ENCODE assay signal across 9 cellular contexts in genomic region chr11:8671651-8672062, GRCh38. TPM values are rescaled to one million over a fixed set of nuclear protein-coding genes. Genes with fewer than 3 reads are reported as not detected.
A peak's percentile ranks its signal among the peaks of the same experiment; 100 is the strongest.
DNase-seq lines count a peak whose midpoint lies in the region; TF ChIP-seq lines count a peak whose summit lies in the region.
"Had no signal": no experiment of that assay in that cellular context is flagged by ENCODE, and none has a peak within 500 bp of the region (broad histone marks: within the 10 kb centered on the region; RNA-seq: fewer than 3 reads in every experiment).

No MANE protein-coding gene starts in this region.

- no peaks in the 10 kb centered on the region for H3K27me3 Mint-ChIP-seq in nephron progenitor cell (ENCODE audit: low read depth, poor library complexity)
- H3K27me3 Mint-ChIP-seq in CD8-positive, alpha-beta memory T cell: no peaks in the 10 kb centered on the region
- H3K27me3 Mint-ChIP-seq in activated CD4-positive, alpha-beta memory T cell treated with anti-CD3 and anti-CD28 coated beads, Interleukin-2, amount 10 ng/mL, durations not matched to agents 7 days and 5 days: no peaks in the 10 kb centered on the region
- H3K27me3 Mint-ChIP-seq: naive B cell had no signal

- H3K4me1 Mint-ChIP-seq in nephron progenitor cell: peaks cover 29% of the 10 kb centered on the region
- H3K4me1 Mint-ChIP-seq in CD8-positive, alpha-beta memory T cell: no peaks in the 10 kb centered on the region
- H3K4me1 Mint-ChIP-seq in activated CD4-positive, alpha-beta memory T cell treated with anti-CD3 and anti-CD28 coated beads, Interleukin-2, amount 10 ng/mL, durations not matched to agents 7 days and 5 days: peaks cover 13% of the 10 kb centered on the region
- H3K4me1 Mint-ChIP-seq: naive B cell had no signal

- H3K27me3 ChIP-seq in AG04450 (ENCODE audit: control insufficient read depth, insufficient read depth, low read length) (no peaks in the 10 kb centered on the region), ectodermal cell (ENCODE audit: control insufficient read depth, insufficient read depth, low read length, poor library complexity, severe bottlenecking) (no peaks in the 10 kb centered on the region)
- no peaks in the 10 kb centered on the region for H3K27me3 ChIP-seq in CD8-positive, alpha-beta memory T cell (ENCODE audit: insufficient read depth, low read length, poor library complexity, severe bottlenecking)

- H3K27ac ChIP-seq in AG04450 (ENCODE audit: low read depth, low read length) (peak overlapping the region; percentile 87), ectodermal cell (ENCODE audit: insufficient read depth, low read depth, low read length, poor library complexity, severe bottlenecking) (peak overlapping the region; percentile 86)
- H3K27ac ChIP-seq in CD8-positive, alpha-beta memory T cell (ENCODE audit: low read depth, low read length): no peak overlapping the region

- no peaks in the 10 kb centered on the region for H3K36me3 Mint-ChIP-seq in nephron progenitor cell (ENCODE audit: low read depth)
- H3K36me3 Mint-ChIP-seq in CD8-positive, alpha-beta memory T cell: peaks cover 7 to 61% (median 21%) of the 10 kb centered on the region in 3 donors
- peaks cover 34% of the 10 kb centered on the region for H3K36me3 Mint-ChIP-seq in activated CD4-positive, alpha-beta memory T cell treated with anti-CD3 and anti-CD28 coated beads, Interleukin-2, amount 10 ng/mL, durations not matched to agents 7 days and 5 days (ENCODE audit: low read depth)

- H3K4me3 ChIP-seq in AG04450 (ENCODE audit: low read depth, low read length) (peak overlapping the region; percentile 14; the same call in 1 of the 2 replicates), ectodermal cell (ENCODE audit: insufficient read depth, low read depth, low read length) (no peak overlapping the region)
- H3K4me3 ChIP-seq in CD8-positive, alpha-beta memory T cell (ENCODE audit: low read length): no peak overlapping the region

- POLR2A ChIA-PET in AG04450 (lab: Yijun Ruan, JAX): interaction anchor here (0.8 to 1.5 kb wide), 5 partner anchors 11 to 40 kb away, joined by 4 to 15 read pairs (median 5); partner anchors contain the start of genes RPL27A and TRIM66
- POLR2A ChIA-PET in CD8-positive, alpha-beta memory T cell (lab: Charles Lee): no interaction called here
- POLR2A ChIA-PET in activated CD4-positive, alpha-beta memory T cell treated with anti-CD3 and anti-CD28 coated beads, Interleukin-2, amount 10 ng/mL, durations not matched to agents 7 days and 5 days (lab: Charles Lee): interaction anchor here (4.9 kb wide), 1 partner anchor 11 kb away, joined by 55 read pairs; the partner anchor contains the start of genes RPL27A and TRIM66

- peaks cover 12% of the 10 kb centered on the region for H3K4me1 ChIP-seq in ectodermal cell (ENCODE audit: control insufficient read depth, insufficient read depth, low read length)
- no peaks in the 10 kb centered on the region for H3K4me1 ChIP-seq in CD8-positive, alpha-beta memory T cell (ENCODE audit: insufficient read depth, low read length)

- peak overlapping the region; percentile 98 for H3K27ac Mint-ChIP-seq in nephron progenitor cell
- no peak overlapping the region for H3K27ac Mint-ChIP-seq in CD8-positive, alpha-beta memory T cell
- H3K27ac Mint-ChIP-seq in activated CD4-positive, alpha-beta memory T cell treated with anti-CD3 and anti-CD28 coated beads, Interleukin-2, amount 10 ng/mL, durations not matched to agents 7 days and 5 days: no peak overlapping the region

- no peaks in the 10 kb centered on the region for H3K9me3 Mint-ChIP-seq in nephron progenitor cell
- H3K9me3 Mint-ChIP-seq in CD8-positive, alpha-beta memory T cell: no peaks in the 10 kb centered on the region
- H3K9me3 Mint-ChIP-seq in activated CD4-positive, alpha-beta memory T cell treated with anti-CD3 and anti-CD28 coated beads, Interleukin-2, amount 10 ng/mL, durations not matched to agents 7 days and 5 days: no peaks in the 10 kb centered on the region
- H3K9me3 Mint-ChIP-seq: naive B cell had no signal

- CTCF ChIA-PET in AG04450 (lab: Charles Lee): interaction anchor here (0.8 kb wide), 1 partner anchor 125 kb away, joined by 5 read pairs; no protein-coding TSS in a partner anchor
- CTCF ChIA-PET in CD8-positive, alpha-beta memory T cell (lab: Charles Lee): interaction anchor here (1.2 kb wide), 1 partner anchor 11 kb away, joined by 3 read pairs; the partner anchor contains the start of genes RPL27A and TRIM66
- CTCF ChIA-PET in activated CD4-positive, alpha-beta memory T cell treated with anti-CD3 and anti-CD28 coated beads, Interleukin-2, amount 10 ng/mL, durations not matched to agents 7 days and 5 days (lab: Charles Lee): interaction anchor here (1.2 kb wide), 1 partner anchor 9 kb away, joined by 4 read pairs; no protein-coding TSS in a partner anchor

- no peaks in the 10 kb centered on the region for H3K9me3 ChIP-seq in AG04450 (ENCODE audit: control insufficient read depth, insufficient read depth, low read length)
- H3K9me3 ChIP-seq in ectodermal cell (ENCODE audit: control insufficient read depth, low read length): no peaks in the 10 kb centered on the region
- H3K9me3 ChIP-seq in CD8-positive, alpha-beta memory T cell (ENCODE audit: low read length): no peaks in the 10 kb centered on the region

- WGBS in ectodermal cell, 2 experiments: 28 to 30% methylated on average over 1 of the region's 1 CpG

- H3K4me3 Mint-ChIP-seq in nephron progenitor cell: peak overlapping the region; percentile 56
- no peak overlapping the region for H3K4me3 Mint-ChIP-seq in CD8-positive, alpha-beta memory T cell
- H3K4me3 Mint-ChIP-seq in activated CD4-positive, alpha-beta memory T cell treated with anti-CD3 and anti-CD28 coated beads, Interleukin-2, amount 10 ng/mL, durations not matched to agents 7 days and 5 days: no peak overlapping the region

- H3K36me3 ChIP-seq in ectodermal cell (ENCODE audit: control insufficient read depth, insufficient read depth, low read length): no peaks in the 10 kb centered on the region
- H3K36me3 ChIP-seq in CD8-positive, alpha-beta memory T cell (ENCODE audit: insufficient read depth, low read length): peaks cover 11% of the 10 kb centered on the region

- DNase-seq in AG04450 (ENCODE audit: low read depth, low spot score) (peak; percentile 63), NCI-H2107 treated with DMSO at 0.1 percent for 48 hours (lab: John Stamatoyannopoulos, UW; ENCODE audit: unreplicated experiment) (peak; percentile 27), nephron progenitor cell (no peak), NCI-H2227 treated with DMSO at 0.1 percent for 48 hours (lab: John Stamatoyannopoulos, UW) (no peak), occipital lobe (lab: John Stamatoyannopoulos, UW) (no peak)
- no peak for DNase-seq in CD8-positive, alpha-beta memory T cell
- DNase-seq in activated CD4-positive, alpha-beta memory T cell treated with anti-CD3 and anti-CD28 coated beads, Interleukin-2, amount 10 ng/mL, durations not matched to agents 7 days and 5 days: no peak
- DNase-seq: naive B cell had no signal

- TF ChIP-seq CTCF in AG04450 (IDR thresholded peaks at IDR 0.05; ENCODE audit: low read depth, low read length): no peak
- TF ChIP-seq CTCF in nephron progenitor cell (IDR thresholded peaks at IDR 0.05): no peak

RNA-seq across cellular contexts. Expression of gene TRIM66, which starts 10.8 kb away (rescaled TPM):
- polyA plus RNA-seq in AG04450 (2011; rRNA removed): 4.2 and 6.3 TPM in 2 replicates
- 9.2 and 9.8 TPM in 2 replicates for polyA minus RNA-seq in AG04450 (2011; rRNA and poly(A)+ RNA removed)
- 5.9 TPM for polyA plus RNA-seq in ectodermal cell (2013, experiment 1 of 4)
- polyA plus RNA-seq in ectodermal cell (2013, experiment 2 of 4): 8.8 TPM
- polyA plus RNA-seq in ectodermal cell (2013, experiment 3 of 4): 6.2 TPM
- polyA plus RNA-seq in ectodermal cell (2013, experiment 4 of 4): 7.9 TPM
- total RNA-seq in CD8-positive, alpha-beta memory T cell: 10 to 100 TPM; 27.7 to 29.7 TPM
- 0.43 TPM for polyA plus RNA-seq in CD8-positive, alpha-beta memory T cell
- 10 to 100 TPM; 17.8 to 22.4 TPM for total RNA-seq in activated CD4-positive, alpha-beta memory T cell treated with anti-CD3 and anti-CD28 coated beads, Interleukin-2, amount 10 ng/mL, durations not matched to agents 7 days and 5 days
- total RNA-seq in occipital lobe: 0.62 TPM

RNA-seq across cellular contexts. Expression of gene RPL27A, which starts 10.9 kb away (rescaled TPM):
- polyA plus RNA-seq in AG04450 (2011; rRNA removed): 941 and 1,068 TPM in 2 replicates
- 269 and 283 TPM in 2 replicates for polyA minus RNA-seq in AG04450 (2011; rRNA and poly(A)+ RNA removed)
- 2,744 TPM for polyA plus RNA-seq in ectodermal cell (2013, experiment 1 of 4)
- polyA plus RNA-seq in ectodermal cell (2013, experiment 2 of 4): 2,889 TPM
- 2,687 TPM for polyA plus RNA-seq in ectodermal cell (2013, experiment 3 of 4)
- 3,012 TPM for polyA plus RNA-seq in ectodermal cell (2013, experiment 4 of 4)
- total RNA-seq in CD8-positive, alpha-beta memory T cell: 1,000 to 10,000 TPM; 1,148 to 1,170 TPM
- 3,471 TPM for polyA plus RNA-seq in CD8-positive, alpha-beta memory T cell
- total RNA-seq in activated CD4-positive, alpha-beta memory T cell treated with anti-CD3 and anti-CD28 coated beads, Interleukin-2, amount 10 ng/mL, durations not matched to agents 7 days and 5 days: 100 to 1,000 TPM; 817 to 856 TPM
- total RNA-seq in occipital lobe: 762 TPM

Comparison
In these comparisons a context has a peak if more than half of its experiments do, and no peak if none do; other contexts are left out.
1. DNase-seq: peak in AG04450 (single experiment) and NCI-H2107 treated with DMSO at 0.1 percent for 48 hours (single experiment); none in nephron progenitor cell (single experiment), CD8-positive, alpha-beta memory T cell (0 of 5), activated CD4-positive, alpha-beta memory T cell treated with anti-CD3 and anti-CD28 coated beads, Interleukin-2, amount 10 ng/mL, durations not matched to agents 7 days and 5 days (single experiment), NCI-H2227 treated with DMSO at 0.1 percent for 48 hours (single experiment) and occipital lobe (single experiment).
2. RNA of gene TRIM66, which starts 10.8 kb away (total RNA-seq): 27.7 to 29.7 TPM in CD8-positive, alpha-beta memory T cell and 17.8 to 22.4 TPM in activated CD4-positive, alpha-beta memory T cell treated with anti-CD3 and anti-CD28 coated beads, Interleukin-2, amount 10 ng/mL, durations not matched to agents 7 days and 5 days; 0.62 TPM in occipital lobe (single experiment); every median in the first group is over 10 times any median in the second.